25 cellular contexts compared by ENCODE assay signal in the genomic region with DNA sequence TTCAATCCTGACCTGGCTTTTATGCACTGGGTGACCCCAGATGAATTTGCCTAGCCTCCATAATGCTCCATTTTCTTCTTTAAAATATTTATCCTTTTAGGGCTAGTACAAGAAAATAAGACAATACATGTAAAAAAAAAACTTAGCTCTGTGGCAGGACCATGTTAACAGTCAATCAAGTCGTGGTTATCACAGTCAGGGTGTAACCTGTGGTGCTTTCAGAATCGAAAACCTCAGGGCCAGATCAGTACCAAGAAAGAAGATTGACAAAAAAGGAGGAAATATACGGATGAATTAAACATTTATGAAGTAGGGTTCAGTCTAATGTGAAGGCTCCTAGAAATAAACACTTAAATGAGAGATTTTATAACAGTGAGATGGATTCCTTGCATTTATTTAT.
"Had no signal": no experiment of that assay in that cellular context is flagged by ENCODE, and none has a peak within 500 bp of the region (broad histone marks: within the 10 kb centered on the region; RNA-seq: fewer than 3 reads in every experiment).

No MANE protein-coding gene starts in this region.

- H3K4me3 ChIP-seq: MG63, PC-9, Peyer's patch, SJCRH30 had no signal

- H3K4me3 Mint-ChIP-seq: IgD-negative memory B cell had no signal

- H3K27me3 ChIP-seq: MG63, Peyer's patch, SJCRH30 had no signal

- H3K27ac ChIP-seq: HL-60, PC-9, Peyer's patch, SJCRH30 had no signal

- ATAC-seq: Right ventricle myocardium inferior, SK-N-SH treated with all-trans-retinoic acid at 6 μM for 48 hours had no signal

- H2AFZ ChIP-seq: PC-9 had no signal

- H3K36me3 ChIP-seq: MG63, Peyer's patch, SJCRH30 had no signal

- H3K9me3 ChIP-seq: MG63, Peyer's patch, SJCRH30 had no signal

- H3K4me1 ChIP-seq: Peyer's patch, SJCRH30 had no signal

- H3K4me2 ChIP-seq: PC-9 had no signal

- DNase-seq: Karpas-422, KBM-7, MG63, MV-4-11, NCI-H1092, NCI-H1105 treated with DMSO at 0.1 percent for 48 hours, NCI-H1417 treated with DMSO at 0.1 percent for 48 hours, NCI-H146, NCI-H1694 treated with DMSO at 0.1 percent for 48 hours, NCI-H1930, NCI-H2081, NCI-H2107, NCI-H2227 treated with DMSO at 0.1 percent for 48 hours, NCI-H524, NCI-H526 treated with DMSO at 0.1 percent for 48 hours, NCI-H748 treated with DMSO at 0.1 percent for 48 hours, OCI-M1, PC-9, Peyer's patch, SHP77 treated with DMSO at 0.1 percent for 48 hours, SJCRH30 had no signal

- H3K27ac Mint-ChIP-seq: IgD-negative memory B cell had no signal
